ENCODE assay signal across 1 cellular context in genomic region chr16:31032736-31033708, GRCh38.
TF ChIP-seq lines count a peak whose summit lies in the region.

A gene with protein sequence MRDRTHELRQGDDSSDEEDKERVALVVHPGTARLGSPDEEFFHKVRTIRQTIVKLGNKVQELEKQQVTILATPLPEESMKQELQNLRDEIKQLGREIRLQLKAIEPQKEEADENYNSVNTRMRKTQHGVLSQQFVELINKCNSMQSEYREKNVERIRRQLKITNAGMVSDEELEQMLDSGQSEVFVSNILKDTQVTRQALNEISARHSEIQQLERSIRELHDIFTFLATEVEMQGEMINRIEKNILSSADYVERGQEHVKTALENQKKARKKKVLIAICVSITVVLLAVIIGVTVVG (plus strand): TSS chr16:31033558. CDS start chr16:31033806, 248 bp downstream.

TF ChIP-seq in HepG2, 621 proteins besides CTCF, POLR2A, EP300 and RAD21 (continued from another document and continues in another):
- TF ChIP-seq, protein P1, sequence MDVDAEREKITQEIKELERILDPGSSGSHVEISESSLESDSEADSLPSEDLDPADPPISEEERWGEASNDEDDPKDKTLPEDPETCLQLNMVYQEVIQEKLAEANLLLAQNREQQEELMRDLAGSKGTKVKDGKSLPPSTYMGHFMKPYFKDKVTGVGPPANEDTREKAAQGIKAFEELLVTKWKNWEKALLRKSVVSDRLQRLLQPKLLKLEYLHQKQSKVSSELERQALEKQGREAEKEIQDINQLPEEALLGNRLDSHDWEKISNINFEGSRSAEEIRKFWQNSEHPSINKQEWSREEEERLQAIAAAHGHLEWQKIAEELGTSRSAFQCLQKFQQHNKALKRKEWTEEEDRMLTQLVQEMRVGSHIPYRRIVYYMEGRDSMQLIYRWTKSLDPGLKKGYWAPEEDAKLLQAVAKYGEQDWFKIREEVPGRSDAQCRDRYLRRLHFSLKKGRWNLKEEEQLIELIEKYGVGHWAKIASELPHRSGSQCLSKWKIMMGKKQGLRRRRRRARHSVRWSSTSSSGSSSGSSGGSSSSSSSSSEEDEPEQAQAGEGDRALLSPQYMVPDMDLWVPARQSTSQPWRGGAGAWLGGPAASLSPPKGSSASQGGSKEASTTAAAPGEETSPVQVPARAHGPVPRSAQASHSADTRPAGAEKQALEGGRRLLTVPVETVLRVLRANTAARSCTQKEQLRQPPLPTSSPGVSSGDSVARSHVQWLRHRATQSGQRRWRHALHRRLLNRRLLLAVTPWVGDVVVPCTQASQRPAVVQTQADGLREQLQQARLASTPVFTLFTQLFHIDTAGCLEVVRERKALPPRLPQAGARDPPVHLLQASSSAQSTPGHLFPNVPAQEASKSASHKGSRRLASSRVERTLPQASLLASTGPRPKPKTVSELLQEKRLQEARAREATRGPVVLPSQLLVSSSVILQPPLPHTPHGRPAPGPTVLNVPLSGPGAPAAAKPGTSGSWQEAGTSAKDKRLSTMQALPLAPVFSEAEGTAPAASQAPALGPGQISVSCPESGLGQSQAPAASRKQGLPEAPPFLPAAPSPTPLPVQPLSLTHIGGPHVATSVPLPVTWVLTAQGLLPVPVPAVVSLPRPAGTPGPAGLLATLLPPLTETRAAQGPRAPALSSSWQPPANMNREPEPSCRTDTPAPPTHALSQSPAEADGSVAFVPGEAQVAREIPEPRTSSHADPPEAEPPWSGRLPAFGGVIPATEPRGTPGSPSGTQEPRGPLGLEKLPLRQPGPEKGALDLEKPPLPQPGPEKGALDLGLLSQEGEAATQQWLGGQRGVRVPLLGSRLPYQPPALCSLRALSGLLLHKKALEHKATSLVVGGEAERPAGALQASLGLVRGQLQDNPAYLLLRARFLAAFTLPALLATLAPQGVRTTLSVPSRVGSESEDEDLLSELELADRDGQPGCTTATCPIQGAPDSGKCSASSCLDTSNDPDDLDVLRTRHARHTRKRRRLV (CRISPR knock-in tag; IDR thresholded peaks at IDR 0.05): 0 out of 2 replicates have a peak, but pooled peaks have one; percentile 49
- TF ChIP-seq CHD2 (IDR thresholded peaks at IDR 0.05; ENCODE audit: low read depth, low read length) (no peak), MXD3 (CRISPR knock-in tag; IDR thresholded peaks at IDR 0.05) (peak; percentile 52), ZFYVE20 (CRISPR knock-in tag; IDR thresholded peaks at IDR 0.05; ENCODE audit: borderline replicate concordance, low read depth) (peak; percentile 51; the same call in 1 of the 2 replicates), KMT2B (CRISPR knock-in tag; IDR thresholded peaks at IDR 0.05) (peak; percentile 88), ELF3 (CRISPR knock-in tag; IDR thresholded peaks at IDR 0.05) (peak; percentile 47), FOXC1 (CRISPR knock-in tag; IDR thresholded peaks at IDR 0.05; ENCODE audit: borderline replicate concordance) (peak; percentile 94), ZNF280D (CRISPR knock-in tag; IDR thresholded peaks at IDR 0.05) (peak; percentile 58; the same call in 1 of the 2 replicates), MTA3 (CRISPR knock-in tag; IDR thresholded peaks at IDR 0.05) (0 out of 2 replicates have a peak, but pooled peaks have one; percentile 66), NAIF1 (CRISPR knock-in tag; IDR thresholded peaks at IDR 0.05; ENCODE audit: borderline replicate concordance) (no peak), KMT2A (CRISPR knock-in tag; IDR thresholded peaks at IDR 0.05) (peak; percentile 60), ZNF17 (CRISPR knock-in tag; IDR thresholded peaks at IDR 0.05) (no peak), TAF1 (CRISPR knock-in tag; IDR thresholded peaks at IDR 0.05) (peak; percentile 18; the same call in 1 of the 2 replicates), ZNF160 (CRISPR knock-in tag; IDR thresholded peaks at IDR 0.05) (peak; percentile 81; the same call in 1 of the 2 replicates), PHF21A (CRISPR knock-in tag; IDR thresholded peaks at IDR 0.05) (no peak), NFYB (CRISPR knock-in tag; IDR thresholded peaks at IDR 0.05) (peak; percentile 26; the same call in 1 of the 2 replicates), ZBTB14 (CRISPR knock-in tag; IDR thresholded peaks at IDR 0.05) (no peak; the same call in 1 of the 2 replicates), CREBL2 (CRISPR knock-in tag; IDR thresholded peaks at IDR 0.05; ENCODE audit: borderline replicate concordance) (no peak), MLX (CRISPR knock-in tag; IDR thresholded peaks at IDR 0.05) (peak; percentile 91), FOXA1 (IDR thresholded peaks at IDR 0.05) (no peak), FOXA1 (CRISPR knock-in tag; IDR thresholded peaks at IDR 0.05) (0 out of 2 replicates have a peak, but pooled peaks have one; percentile 12), NFIC (IDR thresholded peaks at IDR 0.05; ENCODE audit: low read length) (no peak), AFF4 (CRISPR knock-in tag; IDR thresholded peaks at IDR 0.05) (no peak), ZNF326 (CRISPR knock-in tag; IDR thresholded peaks at IDR 0.05; ENCODE audit: borderline replicate concordance) (no peak), ZNF704 (CRISPR knock-in tag; IDR thresholded peaks at IDR 0.05; ENCODE audit: borderline replicate concordance) (peak; percentile 84), ZNF414 (CRISPR knock-in tag; IDR thresholded peaks at IDR 0.05) (peak; percentile 90), DBP (CRISPR knock-in tag; IDR thresholded peaks at IDR 0.05; ENCODE audit: not compliant biosample characterization) (no peak), ZFP37 (CRISPR knock-in tag; IDR thresholded peaks at IDR 0.05; ENCODE audit: borderline replicate concordance) (peak; percentile 69; the same call in 1 of the 2 replicates), XRCC5 (optimal IDR thresholded peaks at IDR 0.05; ENCODE audit: low read length) (peak; percentile 50), ETV5 (CRISPR knock-in tag; IDR thresholded peaks at IDR 0.05; ENCODE audit: borderline replicate concordance) (peak; percentile 75; the same call in 1 of the 2 replicates), SIX1 (CRISPR knock-in tag; IDR thresholded peaks at IDR 0.05; ENCODE audit: borderline replicate concordance) (peak; percentile 62; the same call in 1 of the 2 replicates), ZSCAN31 (CRISPR knock-in tag; IDR thresholded peaks at IDR 0.05; ENCODE audit: low read depth) (peak; percentile 60; the same call in 1 of the 2 replicates)
- TF ChIP-seq, protein P2, sequence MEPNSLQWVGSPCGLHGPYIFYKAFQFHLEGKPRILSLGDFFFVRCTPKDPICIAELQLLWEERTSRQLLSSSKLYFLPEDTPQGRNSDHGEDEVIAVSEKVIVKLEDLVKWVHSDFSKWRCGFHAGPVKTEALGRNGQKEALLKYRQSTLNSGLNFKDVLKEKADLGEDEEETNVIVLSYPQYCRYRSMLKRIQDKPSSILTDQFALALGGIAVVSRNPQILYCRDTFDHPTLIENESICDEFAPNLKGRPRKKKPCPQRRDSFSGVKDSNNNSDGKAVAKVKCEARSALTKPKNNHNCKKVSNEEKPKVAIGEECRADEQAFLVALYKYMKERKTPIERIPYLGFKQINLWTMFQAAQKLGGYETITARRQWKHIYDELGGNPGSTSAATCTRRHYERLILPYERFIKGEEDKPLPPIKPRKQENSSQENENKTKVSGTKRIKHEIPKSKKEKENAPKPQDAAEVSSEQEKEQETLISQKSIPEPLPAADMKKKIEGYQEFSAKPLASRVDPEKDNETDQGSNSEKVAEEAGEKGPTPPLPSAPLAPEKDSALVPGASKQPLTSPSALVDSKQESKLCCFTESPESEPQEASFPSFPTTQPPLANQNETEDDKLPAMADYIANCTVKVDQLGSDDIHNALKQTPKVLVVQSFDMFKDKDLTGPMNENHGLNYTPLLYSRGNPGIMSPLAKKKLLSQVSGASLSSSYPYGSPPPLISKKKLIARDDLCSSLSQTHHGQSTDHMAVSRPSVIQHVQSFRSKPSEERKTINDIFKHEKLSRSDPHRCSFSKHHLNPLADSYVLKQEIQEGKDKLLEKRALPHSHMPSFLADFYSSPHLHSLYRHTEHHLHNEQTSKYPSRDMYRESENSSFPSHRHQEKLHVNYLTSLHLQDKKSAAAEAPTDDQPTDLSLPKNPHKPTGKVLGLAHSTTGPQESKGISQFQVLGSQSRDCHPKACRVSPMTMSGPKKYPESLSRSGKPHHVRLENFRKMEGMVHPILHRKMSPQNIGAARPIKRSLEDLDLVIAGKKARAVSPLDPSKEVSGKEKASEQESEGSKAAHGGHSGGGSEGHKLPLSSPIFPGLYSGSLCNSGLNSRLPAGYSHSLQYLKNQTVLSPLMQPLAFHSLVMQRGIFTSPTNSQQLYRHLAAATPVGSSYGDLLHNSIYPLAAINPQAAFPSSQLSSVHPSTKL (CRISPR knock-in tag; IDR thresholded peaks at IDR 0.05): peak; percentile 70
